ENCODE assay signal across 1 cellular context in the genomic region with DNA sequence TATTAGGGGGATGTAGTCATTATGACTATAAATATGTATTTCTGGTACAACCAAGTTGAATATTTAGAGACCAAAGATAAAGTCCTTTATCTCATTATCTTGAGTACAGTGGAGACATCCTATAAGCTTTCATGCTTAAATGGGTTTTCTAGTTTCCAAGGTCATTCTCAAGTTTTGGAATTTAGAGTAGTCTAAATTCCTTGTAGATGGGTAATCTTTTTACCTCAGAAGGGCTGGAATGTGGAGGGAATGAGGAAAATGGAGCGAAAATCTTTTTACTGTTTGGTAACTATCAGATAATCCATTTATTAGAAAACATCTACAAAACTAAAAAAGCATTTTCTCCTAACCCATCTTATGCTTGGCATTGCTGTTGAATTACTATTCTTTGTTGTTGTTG.
TF ChIP-seq lines count a peak whose summit lies in the region.

No MANE protein-coding gene starts in this region.

TF ChIP-seq in H1, 55 proteins besides CTCF, POLR2A, EP300 and RAD21:
- TF ChIP-seq KDM4A (IDR thresholded peaks at IDR 0.05; ENCODE audit: low read depth, low read length, severe bottlenecking) (no peak), POU5F1 (IDR thresholded peaks at IDR 0.05; ENCODE audit: low read depth, low read length) (no peak), SUZ12 (IDR thresholded peaks at IDR 0.05; ENCODE audit: low read length) (no peak), BRCA1 (IDR thresholded peaks at IDR 0.05; ENCODE audit: low read depth, low read length) (no peak), HDAC2 (IDR thresholded peaks at IDR 0.05; ENCODE audit: borderline replicate concordance in 1 of 2, low read depth in 2 of 2, low read length in 2 of 2) (no peak), TCF12 (IDR thresholded peaks at IDR 0.05; ENCODE audit: low read depth, low read length) (no peak), EZH2 (IDR thresholded peaks at IDR 0.05; ENCODE audit: low read depth, low read length, severe bottlenecking) (no peak), SP1 (IDR thresholded peaks at IDR 0.05; ENCODE audit: low read depth, low read length) (no peak)
- TF ChIP-seq, protein P1, sequence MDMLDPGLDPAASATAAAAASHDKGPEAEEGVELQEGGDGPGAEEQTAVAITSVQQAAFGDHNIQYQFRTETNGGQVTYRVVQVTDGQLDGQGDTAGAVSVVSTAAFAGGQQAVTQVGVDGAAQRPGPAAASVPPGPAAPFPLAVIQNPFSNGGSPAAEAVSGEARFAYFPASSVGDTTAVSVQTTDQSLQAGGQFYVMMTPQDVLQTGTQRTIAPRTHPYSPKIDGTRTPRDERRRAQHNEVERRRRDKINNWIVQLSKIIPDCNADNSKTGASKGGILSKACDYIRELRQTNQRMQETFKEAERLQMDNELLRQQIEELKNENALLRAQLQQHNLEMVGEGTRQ (IDR thresholded peaks at IDR 0.05; ENCODE audit: low read length) = no peak
